10 cellular contexts compared by ENCODE assay signal in genomic region chrX:31136144-31136572, GRCh38.
DNase-seq lines count a peak whose midpoint lies in the region; ATAC-seq lines count a peak whose summit lies in the region.
"Had no signal": no experiment of that assay in that cellular context is flagged by ENCODE, and none has a peak within 500 bp of the region (broad histone marks: within the 10 kb centered on the region; RNA-seq: fewer than 3 reads in every experiment).

No MANE protein-coding gene starts in this region.

- ATAC-seq in GM19023 (IDR thresholded peaks at IDR 0.05; ENCODE audit: unreplicated experiment) (peak; percentile 90), HG02623 (IDR thresholded peaks at IDR 0.05; ENCODE audit: unreplicated experiment) (peak; percentile 89), memory B cell (ENCODE audit: low read depth) (peak; percentile 91)

- H3K27me3 ChIP-seq in HUES6 (ENCODE audit: control insufficient read depth, insufficient read depth, low read length): no peaks in the 10 kb centered on the region; the same call in 1 of the 2 replicates
- no peaks in the 10 kb centered on the region for H3K27me3 ChIP-seq in HAP-1 (ENCODE audit: low read depth)
- H3K27me3 ChIP-seq: tibial artery had no signal

- in situ Hi-C loops in HAP-1 (cut with MboI; ENCODE audit: low sequenced_read_pairs): no loop called here

- peak overlapping the region; percentile 67 for H3K4me3 Mint-ChIP-seq in memory B cell

- H3K27ac Mint-ChIP-seq in memory B cell: no peak overlapping the region

- 0 out of 2 replicates have a peak overlapping the region, but pooled peaks have one; percentile 6 for H3K27ac ChIP-seq in HUES6 (ENCODE audit: low read depth, low read length)
- H3K27ac ChIP-seq: tibial artery had no signal

- no peaks in the 10 kb centered on the region for H3K36me3 Mint-ChIP-seq in memory B cell

- no peak overlapping the region for H3K9ac ChIP-seq in HUES6 (ENCODE audit: low read length)

- H3K9me3 Mint-ChIP-seq in memory B cell: peaks cover 1% of the 10 kb centered on the region

- peaks cover 6% of the 10 kb centered on the region for H3K9me3 ChIP-seq in HUES6 (ENCODE audit: control insufficient read depth, insufficient read depth, low read depth, low read length)
- H3K9me3 ChIP-seq in HAP-1: no peaks in the 10 kb centered on the region; the same call in 1 of the 2 replicates
- H3K9me3 ChIP-seq: tibial artery had no signal

- DNase-seq in memory B cell (ENCODE audit: low spot score in 2 of 2): peak in 1 of 2 donors; percentile 11
- no peak for DNase-seq in HUDEP-2 (lab: John Stamatoyannopoulos, UW; ENCODE audit: unreplicated experiment in 76 of 76)
- DNase-seq in stimulated activated CD4-positive, alpha-beta T cell treated with anti-CD3 and anti-CD28 coated beads, Interleukin-4, amount 100 ng/mL, for 4 hours: no peak
- DNase-seq in HAP-1 (ENCODE audit: low spot score in 2 of 2): no peak
- DNase-seq in activated gamma-delta T cell treated with Interleukin-2 at 50 U/mL for 16 hours: no peak
- DNase-seq: NCI-H2171, tibial artery had no signal

- H3K27me3 Mint-ChIP-seq in memory B cell: no peaks in the 10 kb centered on the region

- H3K36me3 ChIP-seq in HUES6 (ENCODE audit: control insufficient read depth, insufficient read depth, low read length) (peaks cover 14% of the 10 kb centered on the region), HAP-1 (replicated peaks) (no peaks in the 10 kb centered on the region; the same call in 1 of the 2 replicates)

- H3K4me3 ChIP-seq in HUES6 (ENCODE audit: low read depth, low read length): no peak overlapping the region
- H3K4me3 ChIP-seq in HAP-1: no peak overlapping the region
- H3K4me3 ChIP-seq: tibial artery had no signal

- peaks cover 5% of the 10 kb centered on the region for H3K4me1 Mint-ChIP-seq in memory B cell

- H3K4me1 ChIP-seq in HUES6 (ENCODE audit: control insufficient read depth, insufficient read depth, low read length) (peaks cover 10% of the 10 kb centered on the region; the same call in 1 of the 2 replicates), HAP-1 (no peaks in the 10 kb centered on the region)
- H3K4me1 ChIP-seq: tibial artery had no signal
